In genomic region chr22:31441652-31442051, GRCh38 we compare ENCODE assay signal across 17 cellular contexts. TPM values are rescaled to one million over a fixed set of nuclear protein-coding genes. Genes with fewer than 3 reads are reported as not detected.
DNase-seq lines count a peak whose midpoint lies in the region; ATAC-seq and TF ChIP-seq lines count a peak whose summit lies in the region.
"Had no signal": no experiment of that assay in that cellular context is flagged by ENCODE, and none has a peak within 500 bp of the region (broad histone marks: within the 10 kb centered on the region; RNA-seq: fewer than 3 reads in every experiment).

No MANE protein-coding gene starts in this region.

- peaks cover 23 to 100% (median 44%) of the 10 kb centered on the region in 3 donors for H3K36me3 ChIP-seq in esophagus squamous epithelium
- peaks cover 60% of the 10 kb centered on the region for H3K36me3 ChIP-seq in thymus (ENCODE audit: control insufficient read depth, insufficient read depth)

- H3K27me3 ChIP-seq in esophagus squamous epithelium (no peaks in the 10 kb centered on the region), thymus (ENCODE audit: control insufficient read depth, insufficient read depth) (no peaks in the 10 kb centered on the region)

- H3K4me3 ChIP-seq in esophagus squamous epithelium (no peak overlapping the region), thymus (ENCODE audit: low read length) (no peak overlapping the region)

- H3K9me3 Mint-ChIP-seq in activated naive CD4-positive, alpha-beta T cell treated with anti-CD3 and anti-CD28 coated beads, Interleukin-2, amount 50 U/mL, for 24 hours: no peaks in the 10 kb centered on the region

- whole genome bisulfite sequencing in esophagus squamous epithelium, 2 donors: 89 to 95% methylated on average over 5 of the region's 5 CpGs
- WGBS in thymus: 98% methylated on average over 5 of the region's 5 CpGs

- H3K4me3 Mint-ChIP-seq in activated naive CD4-positive, alpha-beta T cell treated with anti-CD3 and anti-CD28 coated beads, Interleukin-2, amount 50 U/mL, for 24 hours: no peak overlapping the region
- no peak overlapping the region for H3K4me3 Mint-ChIP-seq in T-helper 17 cell

- ATAC-seq in T-helper 17 cell: no peak

- H3K9me3 ChIP-seq in T-helper 17 cell (ENCODE audit: control insufficient read depth, low read length, poor library complexity, severe bottlenecking) (no peaks in the 10 kb centered on the region), esophagus squamous epithelium (no peaks in the 10 kb centered on the region), thymus (ENCODE audit: control insufficient read depth) (no peaks in the 10 kb centered on the region)

- no peak for TF ChIP-seq CTCF in esophagus squamous epithelium (IDR thresholded peaks at IDR 0.05)

- intact Hi-C loops in esophagus squamous epithelium (cut with DNase I): no loop called here

- H3K36me3 Mint-ChIP-seq in activated naive CD4-positive, alpha-beta T cell treated with anti-CD3 and anti-CD28 coated beads, Interleukin-2, amount 50 U/mL, for 24 hours: peaks cover 5% of the 10 kb centered on the region
- H3K36me3 Mint-ChIP-seq in T-helper 17 cell (ENCODE audit: low read depth): peaks cover 7% of the 10 kb centered on the region

- H3K27me3 Mint-ChIP-seq in activated naive CD4-positive, alpha-beta T cell treated with anti-CD3 and anti-CD28 coated beads, Interleukin-2, amount 50 U/mL, for 24 hours: no peaks in the 10 kb centered on the region
- H3K27me3 Mint-ChIP-seq in T-helper 17 cell: no peaks in the 10 kb centered on the region

- H3K4me1 Mint-ChIP-seq in activated naive CD4-positive, alpha-beta T cell treated with anti-CD3 and anti-CD28 coated beads, Interleukin-2, amount 50 U/mL, for 24 hours: no peaks in the 10 kb centered on the region
- H3K4me1 Mint-ChIP-seq in T-helper 17 cell: peaks cover 5% of the 10 kb centered on the region

- H3K4me1 ChIP-seq in esophagus squamous epithelium: peaks cover 0 to 22% (median 1%) of the 10 kb centered on the region in 3 donors
- H3K4me1 ChIP-seq in thymus (ENCODE audit: control insufficient read depth, insufficient read depth, low read length): no peaks in the 10 kb centered on the region

- peak overlapping the region in 3 of 4 donors; percentile 47 to 63 (median 53) for H3K27ac ChIP-seq in esophagus squamous epithelium
- H3K27ac ChIP-seq in thymus (ENCODE audit: low read depth): peak overlapping the region; percentile 3
- H3K27ac ChIP-seq: C4-2B had no signal

- TF ChIP-seq POLR2A in esophagus squamous epithelium (IDR thresholded peaks at IDR 0.05): no peak

- no peak for DNase-seq in activated naive CD4-positive, alpha-beta T cell (lab: John Stamatoyannopoulos, UW)
- DNase-seq in T-helper 17 cell (no peak), esophagus squamous epithelium (lab: John Stamatoyannopoulos, UW) (no peak), OCI-M2 (lab: John Stamatoyannopoulos, UW; ENCODE audit: unreplicated experiment) (no peak), RPMI8226 (no peak)
- DNase-seq: COR-L47, DMS153, GOT3, KG1, NCI-H1436, NCI-H2029, NCI-H2171, NCI-H446 treated with DMSO at 0.1 percent for 48 hours, NCI-H82 had no signal

- H3K27ac Mint-ChIP-seq in activated naive CD4-positive, alpha-beta T cell treated with anti-CD3 and anti-CD28 coated beads, Interleukin-2, amount 50 U/mL, for 24 hours: peak overlapping the region; percentile 35
- H3K27ac Mint-ChIP-seq in T-helper 17 cell: peak overlapping the region; percentile 29

RNA-seq across cellular contexts. Expression of gene DRG1, which starts 42.2 kb away (rescaled TPM):
- 10 to 100 TPM; 33.2 to 50.9 TPM for total RNA-seq in T-helper 17 cell
- total RNA-seq in esophagus squamous epithelium: 10 to 100 TPM; 26.5 to 67.3 (median 41.2) TPM
- polyA plus RNA-seq in thymus: 45.5 TPM

RNA-seq across cellular contexts. Expression of gene EIF4ENIF1, which starts 48.0 kb away (rescaled TPM):
- total RNA-seq in T-helper 17 cell: 10 to 100 TPM; 24.2 to 26.4 TPM
- total RNA-seq in esophagus squamous epithelium: 10 to 100 TPM in 3 of 4 donors, 1 to 10 TPM in 1; 8.3 to 14.3 (median 11.2) TPM
- 12.1 TPM for polyA plus RNA-seq in thymus

RNA-seq across cellular contexts. Expression of gene SFI1, which starts 54.7 kb away (rescaled TPM):
- total RNA-seq in T-helper 17 cell: 100 to 1,000 TPM; 185 to 189 TPM
- 10 to 100 TPM; 11.0 to 20.0 (median 16.4) TPM for total RNA-seq in esophagus squamous epithelium
- polyA plus RNA-seq in thymus: 116 TPM

Comparison
In these comparisons a context has a peak if more than half of its experiments do, and no peak if none do; other contexts are left out.
1. RNA of gene SFI1, which starts 54.7 kb away (total RNA-seq): 185 to 189 TPM in T-helper 17 cell; 11.0 to 20.0 TPM in esophagus squamous epithelium; every median in the first group is over 4 times any median in the second.